In the genomic region with DNA sequence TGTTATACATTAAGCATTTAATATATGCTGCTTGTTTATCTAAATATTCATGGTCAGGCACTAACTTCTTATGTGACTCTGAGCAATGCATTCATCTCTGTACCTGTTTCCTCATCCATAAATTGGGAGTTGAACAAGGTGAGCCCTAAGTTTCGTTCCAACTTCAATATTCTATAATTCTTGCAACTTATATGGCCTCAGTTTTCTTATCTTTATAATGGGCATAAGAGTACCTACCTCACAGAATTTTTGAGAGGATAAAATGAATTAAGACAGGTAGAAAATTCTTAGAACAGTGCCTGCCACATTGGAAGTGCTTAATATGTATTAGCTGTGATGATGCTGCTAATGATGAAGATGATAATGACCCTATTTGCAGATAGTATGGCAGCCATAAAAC, we compare ENCODE assay signal across 28 cellular contexts.
"Had no signal": no experiment of that assay in that cellular context is flagged by ENCODE, and none has a peak within 500 bp of the region (broad histone marks: within the 10 kb centered on the region; RNA-seq: fewer than 3 reads in every experiment).

No MANE protein-coding gene starts in this region.

- H3K36me3 ChIP-seq: colonic mucosa, esophagus muscularis mucosa, esophagus squamous epithelium, gastrocnemius medialis, gastroesophageal sphincter, heart left ventricle, heart right ventricle had no signal

- H3K27ac ChIP-seq: colonic mucosa, coronary artery, dorsolateral prefrontal cortex, epithelial cell of prostate, esophagus muscularis mucosa, esophagus squamous epithelium, foreskin keratinocyte, gastrocnemius medialis, gastroesophageal sphincter, heart left ventricle, heart right ventricle had no signal

- H3K27me3 ChIP-seq: colonic mucosa, dorsolateral prefrontal cortex, esophagus muscularis mucosa, esophagus squamous epithelium, foreskin keratinocyte, gastrocnemius medialis, gastroesophageal sphincter, heart left ventricle, heart right ventricle had no signal

- FAIRE-seq: colon, endometrium, endothelial cell of umbilical vein, frontal cortex had no signal

- DNase-seq: colonic mucosa; cortex of kidney; dermis blood vessel endothelial cell; dorsolateral prefrontal cortex; effector CD4-positive, alpha-beta T cell; effector CD8-positive, alpha-beta T cell; effector memory CD4-positive, alpha-beta T cell; effector memory CD8-positive, alpha-beta T cell; endodermal cell; erythroblast; esophagus squamous epithelium; foreskin fibroblast; foreskin keratinocyte; foreskin melanocyte; gastrocnemius medialis; glutamatergic neuron; head of caudate nucleus; heart left ventricle; heart right ventricle had no signal

- H3K4me3 ChIP-seq: colonic mucosa, coronary artery, dorsolateral prefrontal cortex, esophagus muscularis mucosa, esophagus squamous epithelium, gastrocnemius medialis, gastroesophageal sphincter, heart left ventricle, heart right ventricle had no signal

- H3K4me1 ChIP-seq: colonic mucosa, esophagus muscularis mucosa, esophagus squamous epithelium, foreskin keratinocyte, gastrocnemius medialis, gastroesophageal sphincter had no signal

- ATAC-seq: effector memory CD8-positive, alpha-beta T cell; esophagus mucosa; foreskin keratinocyte; gastrocnemius medialis; gastroesophageal sphincter; heart left ventricle; heart right ventricle had no signal

- H3K9me3 ChIP-seq: colonic mucosa, esophagus muscularis mucosa, esophagus squamous epithelium, gastrocnemius medialis, gastroesophageal sphincter, heart left ventricle, heart right ventricle had no signal
